ENCODE assay signal across 20 cellular contexts in the genomic region with DNA sequence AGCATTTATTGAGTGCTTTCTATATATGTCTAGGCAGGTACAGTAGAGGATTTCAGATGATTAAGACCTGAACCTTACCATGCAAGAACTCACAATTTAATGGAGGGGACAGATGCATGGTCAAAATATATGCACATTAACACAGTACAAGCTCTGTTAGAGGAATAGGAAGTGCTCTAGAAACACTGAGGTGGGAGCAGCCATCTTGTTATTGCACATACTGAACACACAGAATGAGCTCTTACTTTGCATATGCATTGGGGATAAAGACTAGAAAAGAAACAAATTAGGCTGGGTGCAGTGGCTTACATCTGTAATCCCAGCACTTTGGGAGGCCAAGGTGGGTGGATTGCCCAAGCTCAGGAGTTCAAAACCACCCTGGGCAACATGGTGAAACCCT.
"Had no signal": no experiment of that assay in that cellular context is flagged by ENCODE, and none has a peak within 500 bp of the region (broad histone marks: within the 10 kb centered on the region; RNA-seq: fewer than 3 reads in every experiment).

No MANE protein-coding gene starts in this region.

- H3K9me3 Mint-ChIP-seq: activated CD4-positive, alpha-beta memory T cell treated with anti-CD3 and anti-CD28 coated beads, Interleukin-2, amount 10 ng/mL, durations not matched to agents 7 days and 5 days; activated T-cell treated with anti-CD3 and anti-CD28 coated beads, Interleukin-2, amount 50 U/mL, for 72 hours; brain; neural progenitor cell; stimulated activated effector memory CD8-positive, alpha-beta T cell treated with anti-CD3 and anti-CD28 coated beads, Interleukin-12 subunit alpha, Interleukin-12 subunit beta, amount 100 ng/mL, for 72 hours had no signal

- H3K27me3 Mint-ChIP-seq: activated CD4-positive, alpha-beta memory T cell treated with anti-CD3 and anti-CD28 coated beads, Interleukin-2, amount 10 ng/mL, durations not matched to agents 7 days and 5 days; activated naive CD4-positive, alpha-beta T cell treated with anti-CD3 and anti-CD28 coated beads, Interleukin-2, amount 10 ng/mL, durations not matched to agents 7 days and 5 days; brain; naive B cell had no signal

- H3K4me3 ChIP-seq: esophagus squamous epithelium, gastrocnemius medialis, left lung, lung, neural progenitor cell had no signal

- H3K27ac Mint-ChIP-seq: activated CD4-positive, alpha-beta memory T cell treated with anti-CD3 and anti-CD28 coated beads, Interleukin-2, amount 10 ng/mL, durations not matched to agents 7 days and 5 days; activated naive CD4-positive, alpha-beta T cell treated with anti-CD3 and anti-CD28 coated beads, Interleukin-2, amount 10 ng/mL, durations not matched to agents 7 days and 5 days; activated T-cell treated with anti-CD3 and anti-CD28 coated beads, Interleukin-2, amount 50 U/mL, for 72 hours; neural progenitor cell had no signal

- H3K4me3 Mint-ChIP-seq: activated CD4-positive, alpha-beta memory T cell treated with anti-CD3 and anti-CD28 coated beads, Interleukin-2, amount 10 ng/mL, durations not matched to agents 7 days and 5 days; activated naive CD4-positive, alpha-beta T cell treated with anti-CD3 and anti-CD28 coated beads, Interleukin-2, amount 10 ng/mL, durations not matched to agents 7 days and 5 days; activated T-cell treated with anti-CD3 and anti-CD28 coated beads, Interleukin-2, amount 50 U/mL, for 72 hours; brain; naive B cell; neural progenitor cell; stimulated activated effector memory CD8-positive, alpha-beta T cell treated with anti-CD3 and anti-CD28 coated beads, Interleukin-12 subunit alpha, Interleukin-12 subunit beta, amount 100 ng/mL, for 72 hours had no signal

- ATAC-seq: activated T-cell treated with anti-CD3 and anti-CD28 coated beads, Interleukin-2, amount 50 U/mL, for 72 hours; gastrocnemius medialis; left lung; sciatic nerve; stimulated activated effector memory CD8-positive, alpha-beta T cell treated with anti-CD3 and anti-CD28 coated beads, Interleukin-12 subunit alpha, Interleukin-12 subunit beta, amount 100 ng/mL, for 72 hours had no signal

- DNase-seq: activated CD4-positive, alpha-beta memory T cell treated with anti-CD3 and anti-CD28 coated beads, Interleukin-2, amount 10 ng/mL, durations not matched to agents 7 days and 5 days; activated CD4-positive, alpha-beta T cell treated with anti-CD3 and anti-CD28 coated beads for 48 hours; activated effector memory CD4-positive, alpha-beta T cell treated with anti-CD3 and anti-CD28 coated beads, Interleukin-2, amount 50 U/mL, for 16 hours; activated naive CD4-positive, alpha-beta T cell treated with anti-CD3 and anti-CD28 coated beads, Interleukin-2, amount 10 ng/mL, durations not matched to agents 7 days and 5 days; activated T-cell treated with anti-CD3 and anti-CD28 coated beads, Interleukin-2, amount 50 U/mL, for 72 hours; aorta; caudate nucleus; esophagus squamous epithelium; gastrocnemius medialis; hippocampal formation; kidney glomerular epithelial cell; left lung; naive B cell; small intestine; stimulated activated CD4-positive, alpha-beta T cell treated with anti-CD3 and anti-CD28 coated beads, Interleukin-2, amount 100 ng/mL, for 24 hours had no signal
